Comparison of ENCODE assay signal across 9 cellular contexts in genomic region chr11:94885133-94885532, GRCh38.
DNase-seq lines count a peak whose midpoint lies in the region; ATAC-seq, FAIRE-seq and TF ChIP-seq lines count a peak whose summit lies in the region.
"Had no signal": no experiment of that assay in that cellular context is flagged by ENCODE, and none has a peak within 500 bp of the region (broad histone marks: within the 10 kb centered on the region; RNA-seq: fewer than 3 reads in every experiment).

No MANE protein-coding gene starts in this region.

- H2AK9ac ChIP-seq in IMR-90 (replicated peaks; ENCODE audit: low read depth, low read length, poor library complexity): no peak overlapping the region

- no TSS peak for BruUV-seq in IMR-90 (replicated peaks; lab: Mats Ljungman, UMichigan)

- H4K91ac ChIP-seq in IMR-90 (ENCODE audit: insufficient read depth, low read depth, low read length): no peak overlapping the region

- in situ Hi-C loops in IMR-90 (cut with MboI; ENCODE audit: low sequenced_read_pairs): no loop called here

- no peak overlapping the region for H3K56ac ChIP-seq in IMR-90 (ENCODE audit: extremely low read depth, insufficient read depth, low read length)

- peak; percentile 88 for ATAC-seq in GM21786 (IDR thresholded peaks at IDR 0.05; ENCODE audit: unreplicated experiment)
- no peak for ATAC-seq in IMR-90 (ENCODE audit: low read depth)
- no peak for ATAC-seq in body of pancreas

- no peak overlapping the region for H3K4me2 ChIP-seq in IMR-90 (ENCODE audit: low read depth, low read length)

- TF ChIP-seq POLR2A in IMR-90 (IDR thresholded peaks at IDR 0.05; ENCODE audit: low read depth, low read length) (no peak), body of pancreas (IDR thresholded peaks at IDR 0.05) (no peak)

- H3K4me1 ChIP-seq in IMR-90 (ENCODE audit: control insufficient read depth, insufficient read depth, low read length) (no peaks in the 10 kb centered on the region), body of pancreas (no peaks in the 10 kb centered on the region)

- H3K36me3 ChIP-seq in IMR-90 (ENCODE audit: control insufficient read depth, insufficient read depth, low read length) (peaks cover 34% of the 10 kb centered on the region), body of pancreas (replicated peaks in 1 of 2; ENCODE audit: insufficient read depth in 1 of 2, low read depth in 2 of 2) (no peaks in the 10 kb centered on the region)

- H2AK5ac ChIP-seq in IMR-90 (ENCODE audit: low read depth, low read length): no peak overlapping the region

- H4K5ac ChIP-seq in IMR-90 (ENCODE audit: low read depth, low read length): no peak overlapping the region

- H3K14ac ChIP-seq in IMR-90 (replicated peaks; ENCODE audit: low read depth, low read length): no peak overlapping the region

- FAIRE-seq in frontal cortex (lab: Jason Lieb, UNC): no peak

- H3K9me1 ChIP-seq in IMR-90 (ENCODE audit: insufficient read depth, low read length): peaks cover 13% of the 10 kb centered on the region; the same call in 1 of the 2 replicates

- POLR2A ChIA-PET in GM10248 (lab: Yijun Ruan, JAX): no interaction called here
- POLR2A ChIA-PET in IMR-90 (lab: Charles Lee; ENCODE audit: unreplicated experiment): no interaction called here

- H3K18ac ChIP-seq in IMR-90 (ENCODE audit: low read depth, low read length): no peak overlapping the region

- TF ChIP-seq RAD21 in IMR-90 (IDR thresholded peaks at IDR 0.05; ENCODE audit: low read length): no peak

- 0 out of 2 replicates have a peak overlapping the region, but pooled peaks have one; percentile 15 for H3K23ac ChIP-seq in IMR-90 (ENCODE audit: low read depth, low read length)

- no peak overlapping the region for H3K9ac ChIP-seq in IMR-90 (ENCODE audit: low read depth, low read length)

- H4K20me1 ChIP-seq in IMR-90 (ENCODE audit: insufficient read depth, low read length): no peaks in the 10 kb centered on the region

- peaks cover 0 to 22% of the 10 kb centered on the region in 2 experiments; a peak in 2 of 4 replicates for H3K79me1 ChIP-seq in IMR-90 (ENCODE audit: low read depth in 1 of 2, low read length in 2 of 2)

- intact Hi-C loops in IMR-90 (cut with micrococcal nuclease): no loop called here
- intact Hi-C loops in body of pancreas (cut with DNase I): no loop called here

- no peak overlapping the region for H4K8ac ChIP-seq in IMR-90 (ENCODE audit: low read depth in 2 of 2, low read length in 2 of 2)

- dilution Hi-C loops in IMR-90 (cut with HindIII; ENCODE audit: low sequenced_read_pairs, unreplicated experiment): no loop called here

- H3K27ac ChIP-seq in IMR-90 (ENCODE audit: insufficient read depth, low read length) (no peak overlapping the region), epithelial cell of prostate (peak overlapping the region; percentile 6), body of pancreas (no peak overlapping the region)

- TF ChIP-seq CTCF in GM10248 (IDR thresholded peaks at IDR 0.05; ENCODE audit: control extremely low read depth, extremely low read depth, low read depth, missing control alignments) (no peak), IMR-90 (conservative IDR thresholded peaks at IDR 0.05; ENCODE audit: low read depth, low read length) (no peak), body of pancreas (IDR thresholded peaks at IDR 0.05) (no peak)

- no peak overlapping the region for H2BK5ac ChIP-seq in IMR-90 (ENCODE audit: low read depth, low read length, poor library complexity, severe bottlenecking)

- DNase-seq in GM10248 (ENCODE audit: extremely low spot score): peak; percentile 13
- no peak for DNase-seq in IMR-90
- DNase-seq in epithelial cell of prostate (ENCODE audit: low read depth, low spot score): peak; percentile 61
- DNase-seq in GM03348 (ENCODE audit: low spot score): no peak
- DNase-seq in NOMO-1 treated with dmso at 0.1 percent for 144 hours (lab: John Stamatoyannopoulos, UW; ENCODE audit: unreplicated experiment): no peak
- no peak for DNase-seq in body of pancreas
- no peak for DNase-seq in frontal cortex (ENCODE audit: low spot score in 2 of 2)
- DNase-seq: activated effector memory CD4-positive, alpha-beta T cell treated with Interleukin-2 at 50 U/mL for 16 hours had no signal

- CTCF ChIA-PET in GM10248 (lab: Yijun Ruan, JAX) (interaction anchor here (1.1 to 1.8 kb wide), 5 partner anchors 11 to 364 kb away, joined by 3 to 6 read pairs (median 3); no protein-coding TSS in a partner anchor), IMR-90 (lab: Yijun Ruan, JAX) (no interaction called here)

- H3K4me3 ChIP-seq in IMR-90 (ENCODE audit: insufficient read depth, low read depth, low read length) (no peak overlapping the region), body of pancreas (no peak overlapping the region)

- no peak overlapping the region for H3K4ac ChIP-seq in IMR-90 (ENCODE audit: low read depth, low read length)

- no peak overlapping the region for H2BK120ac ChIP-seq in IMR-90 (ENCODE audit: low read depth, low read length)

- H2AFZ ChIP-seq in IMR-90 (replicated peaks; ENCODE audit: low read length, poor library complexity): no peak overlapping the region

- no peaks in the 10 kb centered on the region for H3K9me3 ChIP-seq in IMR-90 (ENCODE audit: control insufficient read depth, insufficient read depth, low read length)
- H3K9me3 ChIP-seq in body of pancreas: no peaks in the 10 kb centered on the region

- H2BK15ac ChIP-seq in IMR-90 (ENCODE audit: low read depth, low read length): no peak overlapping the region

- H3K27me3 ChIP-seq in IMR-90 (ENCODE audit: control insufficient read depth, insufficient read depth, low read length) (no peaks in the 10 kb centered on the region), body of pancreas (no peaks in the 10 kb centered on the region)

- no peak overlapping the region for H2BK20ac ChIP-seq in IMR-90 (ENCODE audit: low read depth, low read length)

- WGBS in IMR-90 (ENCODE audit: extremely low coverage in 2 of 2, insufficient read length in 1 of 2), 2 experiments: no CpG with 5 or more reads among the region's 5 CpGs
- 61 to 70% methylated on average over 4 to 5 of the region's 5 CpGs for WGBS in body of pancreas, 2 donors

TF ChIP-seq in IMR-90, 13 proteins besides CTCF, POLR2A, EP300 and RAD21:
- no peak for TF ChIP-seq MXI1 (IDR thresholded peaks at IDR 0.05; ENCODE audit: borderline replicate concordance, low read depth, low read length)
- no peak for TF ChIP-seq CEBPB (IDR thresholded peaks at IDR 0.05; ENCODE audit: low read depth, low read length)
- TF ChIP-seq ELK1 (IDR thresholded peaks at IDR 0.05; ENCODE audit: borderline replicate concordance, low read depth, low read length): no peak
- no peak for TF ChIP-seq SMC3 (IDR thresholded peaks at IDR 0.05; ENCODE audit: low read depth, low read length)
- no peak for TF ChIP-seq USF2 (IDR thresholded peaks at IDR 0.05; ENCODE audit: low read depth, low read length)
- no peak for TF ChIP-seq CHD1 (IDR thresholded peaks at IDR 0.05; ENCODE audit: low read depth, low read length)
- TF ChIP-seq MAFK (IDR thresholded peaks at IDR 0.05; ENCODE audit: low read depth, low read length): no peak
- TF ChIP-seq FOS (IDR thresholded peaks at IDR 0.05; ENCODE audit: low read depth, low read length): no peak
- TF ChIP-seq RFX5 (IDR thresholded peaks at IDR 0.05; ENCODE audit: low read depth, low read length): no peak
- TF ChIP-seq RCOR1 (IDR thresholded peaks at IDR 0.05; ENCODE audit: insufficient replicate concordance, low read length): no peak
- no peak for TF ChIP-seq MAZ (IDR thresholded peaks at IDR 0.05; ENCODE audit: borderline replicate concordance, low read depth, low read length)
- TF ChIP-seq NFE2L2 (IDR thresholded peaks at IDR 0.05; ENCODE audit: low read depth, low read length): no peak
- TF ChIP-seq BHLHE40 (IDR thresholded peaks at IDR 0.05; ENCODE audit: low read depth, low read length): no peak

Comparison
In these comparisons a context has a peak if more than half of its experiments do, and no peak if none do; other contexts are left out.
1. DNase-seq: peak in GM10248 (single experiment) and epithelial cell of prostate (single experiment); none in IMR-90 (single experiment), GM03348 (single experiment), NOMO-1 treated with dmso at 0.1 percent for 144 hours (single experiment), body of pancreas (0 of 4) and frontal cortex (0 of 2).